10 cellular contexts compared by ENCODE assay signal in genomic region chr16:70688266-70688742, GRCh38. TPM values are rescaled to one million over a fixed set of nuclear protein-coding genes. Genes with fewer than 3 reads are reported as not detected.
DNase-seq lines count a peak whose midpoint lies in the region; FAIRE-seq and TF ChIP-seq lines count a peak whose summit lies in the region.
"Had no signal": no experiment of that assay in that cellular context is flagged by ENCODE, and none has a peak within 500 bp of the region (broad histone marks: within the 10 kb centered on the region; RNA-seq: fewer than 3 reads in every experiment).

No MANE protein-coding gene starts in this region.

- peaks cover 8% of the 10 kb centered on the region for H3K27me3 Mint-ChIP-seq in nephron progenitor cell (ENCODE audit: low read depth, poor library complexity)
- H3K27me3 Mint-ChIP-seq in activated naive CD8-positive, alpha-beta T cell treated with anti-CD3 and anti-CD28 coated beads for 36 hours, result peaks cover 4% of the 10 kb centered on the region

- TF ChIP-seq CTCF in fibroblast of pulmonary artery (IDR thresholded peaks at IDR 0.05; ENCODE audit: low read length, missing control alignments) (no peak), nephron progenitor cell (IDR thresholded peaks at IDR 0.05) (no peak)

- peaks cover 51% of the 10 kb centered on the region for H3K4me1 Mint-ChIP-seq in nephron progenitor cell
- H3K4me1 Mint-ChIP-seq in activated naive CD8-positive, alpha-beta T cell treated with anti-CD3 and anti-CD28 coated beads for 36 hours, result peaks cover 11% of the 10 kb centered on the region

- H3K9me3 ChIP-seq in SJCRH30 (replicated peaks), result no peaks in the 10 kb centered on the region

- H3K27ac Mint-ChIP-seq in nephron progenitor cell, result no peak overlapping the region
- H3K27ac Mint-ChIP-seq in activated naive CD8-positive, alpha-beta T cell treated with anti-CD3 and anti-CD28 coated beads for 36 hours, result no peak overlapping the region

- H3K9me3 Mint-ChIP-seq in nephron progenitor cell, result no peaks in the 10 kb centered on the region
- H3K9me3 Mint-ChIP-seq in activated naive CD8-positive, alpha-beta T cell treated with anti-CD3 and anti-CD28 coated beads for 36 hours, result no peaks in the 10 kb centered on the region

- peak overlapping the region; percentile 56 for H3K27ac ChIP-seq in SJCRH30

- no peaks in the 10 kb centered on the region for H3K36me3 ChIP-seq in SJCRH30

- peak overlapping the region; percentile 32 for H3K4me3 Mint-ChIP-seq in nephron progenitor cell
- no peak overlapping the region for H3K4me3 Mint-ChIP-seq in activated naive CD8-positive, alpha-beta T cell treated with anti-CD3 and anti-CD28 coated beads for 36 hours

- peaks cover 69% of the 10 kb centered on the region for H3K4me1 ChIP-seq in SJCRH30

- peak; percentile 78 for DNase-seq in AG08395 (ENCODE audit: low spot score)
- peak; percentile 55 to 60 for DNase-seq in SJCRH30
- peak; percentile 74 for DNase-seq in fibroblast of pulmonary artery (ENCODE audit: low read depth)
- DNase-seq in nephron progenitor cell, result no peak
- DNase-seq in urothelium cell line (ENCODE audit: low spot score), result no peak
- no peak for DNase-seq in cortex of kidney (lab: John Stamatoyannopoulos, UW)
- DNase-seq in glomerular visceral epithelial cell (ENCODE audit: extremely low spot score), result no peak
- DNase-seq in activated naive CD8-positive, alpha-beta T cell treated with anti-CD3 and anti-CD28 coated beads for 36 hours, result no peak

- H3K36me3 Mint-ChIP-seq in nephron progenitor cell (ENCODE audit: low read depth), result no peaks in the 10 kb centered on the region
- H3K36me3 Mint-ChIP-seq in activated naive CD8-positive, alpha-beta T cell treated with anti-CD3 and anti-CD28 coated beads for 36 hours, result no peaks in the 10 kb centered on the region

- no peaks in the 10 kb centered on the region for H3K27me3 ChIP-seq in SJCRH30

- no peak for FAIRE-seq in urothelium cell line (lab: Jason Lieb, UNC)
- FAIRE-seq: HTR-8/SVneo, RCC 7860 had no signal

- H3K4me3 ChIP-seq in SJCRH30 (no peak overlapping the region), fibroblast of pulmonary artery (replicated peaks; ENCODE audit: low read depth, low read length) (no peak overlapping the region)

RNA-seq across cellular contexts. Expression of gene MTSS2, which starts 2.5 kb away (rescaled TPM):
- 24.6 and 27.4 TPM in 2 replicates for total RNA-seq in SJCRH30 (2014; rRNA removed; shearing (Covaris generic))
- total RNA-seq in activated naive CD8-positive, alpha-beta T cell treated with anti-CD3 and anti-CD28 coated beads for 36 hours, result 1 to 10 TPM; 6.9 to 9.2 TPM

RNA-seq across cellular contexts. Expression of gene IL34, which starts 41.9 kb away (rescaled TPM):
- 0.61 and 0.75 TPM in 2 replicates for total RNA-seq in SJCRH30 (2014; rRNA removed; shearing (Covaris generic))
- total RNA-seq in activated naive CD8-positive, alpha-beta T cell treated with anti-CD3 and anti-CD28 coated beads for 36 hours, result under 1 TPM in 1 of 2 experiments, not detected in 1; 0.22 TPM

Comparison
In these comparisons a context has a peak if more than half of its experiments do, and no peak if none do; other contexts are left out.
1. DNase-seq: peak in AG08395 (single experiment), SJCRH30 (2 of 2) and fibroblast of pulmonary artery (single experiment); none in nephron progenitor cell (single experiment), urothelium cell line (single experiment), cortex of kidney (single experiment), glomerular visceral epithelial cell (single experiment) and activated naive CD8-positive, alpha-beta T cell treated with anti-CD3 and anti-CD28 coated beads for 36 hours (single experiment).